Comparison of ENCODE assay signal across 8 cellular contexts in the genomic region with DNA sequence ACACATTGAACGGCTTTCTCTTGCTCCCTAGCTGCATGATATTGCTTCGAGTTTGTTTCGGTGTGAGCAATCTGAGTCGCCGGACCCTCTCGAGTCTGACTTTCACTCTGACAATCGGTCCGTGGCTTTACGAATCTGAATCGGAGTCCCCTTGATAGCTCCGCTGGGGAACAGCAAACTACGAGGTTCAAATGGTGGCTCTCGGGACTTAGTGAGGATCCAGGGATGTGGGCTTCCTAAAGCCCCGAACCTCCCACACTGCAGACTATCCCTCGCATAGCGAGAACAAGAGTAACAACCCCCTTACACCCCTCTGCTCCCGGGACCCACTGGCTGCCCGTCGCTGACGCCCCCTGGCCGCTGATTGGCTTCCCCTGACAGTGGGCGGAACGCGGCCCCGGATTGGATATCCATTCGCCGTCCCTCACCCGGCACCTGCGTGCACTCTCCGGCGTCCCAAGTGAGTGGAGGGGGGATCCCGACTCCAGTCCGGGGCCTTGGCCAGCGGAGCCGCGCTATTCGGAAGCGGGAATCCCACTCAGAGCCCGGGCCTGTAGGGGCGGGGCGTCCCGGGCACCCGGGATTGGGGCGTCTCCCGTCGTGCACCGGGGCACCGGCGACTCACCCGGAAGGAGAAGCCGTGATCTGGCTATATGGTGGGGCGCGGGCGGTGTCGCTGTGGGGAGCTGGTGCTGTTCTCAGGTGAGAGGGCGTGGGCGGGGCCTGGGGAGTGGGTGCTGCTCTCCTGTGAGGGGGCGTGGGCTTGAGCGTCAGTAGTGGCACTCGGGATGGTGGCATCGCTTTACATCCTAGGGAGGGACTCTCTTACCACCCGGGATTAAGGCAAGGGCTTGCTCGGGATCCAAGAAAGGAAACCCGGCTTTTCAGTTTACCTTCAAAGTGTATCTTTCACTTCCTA. TPM values are rescaled to one million over a fixed set of nuclear protein-coding genes. Genes with fewer than 3 reads are reported as not detected.
A peak's percentile ranks its signal among the peaks of the same experiment; 100 is the strongest.
DNase-seq lines count a peak whose midpoint lies in the region; ATAC-seq and TF ChIP-seq lines count a peak whose summit lies in the region.

A gene with protein sequence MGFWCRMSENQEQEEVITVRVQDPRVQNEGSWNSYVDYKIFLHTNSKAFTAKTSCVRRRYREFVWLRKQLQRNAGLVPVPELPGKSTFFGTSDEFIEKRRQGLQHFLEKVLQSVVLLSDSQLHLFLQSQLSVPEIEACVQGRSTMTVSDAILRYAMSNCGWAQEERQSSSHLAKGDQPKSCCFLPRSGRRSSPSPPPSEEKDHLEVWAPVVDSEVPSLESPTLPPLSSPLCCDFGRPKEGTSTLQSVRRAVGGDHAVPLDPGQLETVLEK (plus strand): TSS at position 630 of the 919 bp plus-strand sequence. CDS start 4,278 bp downstream, outside the sequence.

- no peaks in the 10 kb centered on the region for H3K9me3 Mint-ChIP-seq in T-cell

- H3K27ac ChIP-seq in adipose tissue (ENCODE audit: low read depth, low read length) (no peak within 1 kb of the TSS), heart left ventricle (peak within 1 kb of the TSS; percentile 86 to 98 (median 96)), upper lobe of right lung (peak within 1 kb of the TSS; percentile 95)

- H3K4me3 Mint-ChIP-seq in T-cell, result peak within 1 kb of the TSS; percentile 93 to 98 (median 96)

- H3K27ac Mint-ChIP-seq in T-cell, result peak within 1 kb of the TSS; percentile 87 to 97

- intact Hi-C loops in heart left ventricle (cut with DNase I) (no loop called here), posterior vena cava (cut with DNase I) (no loop called here), upper lobe of right lung (cut with DNase I) (no loop called here)

- peak in 1 of 2 donors; percentile 81 for TF ChIP-seq POLR2A in heart left ventricle (IDR thresholded peaks at IDR 0.05)

- in situ Hi-C loops in GM13976 (cut with MboI; ENCODE audit: low sequenced_read_pairs, unreplicated experiment), result no loop called here

- H3K27me3 ChIP-seq in heart left ventricle (no peaks in the 10 kb centered on the region), upper lobe of right lung (no peaks in the 10 kb centered on the region)

- DNase-seq in GM13976 (ENCODE audit: low spot score), result peak; percentile 88
- DNase-seq in NCI-H146 (lab: John Stamatoyannopoulos, UW), result peak; percentile 94
- DNase-seq in T-cell, result peak; percentile 85 to 97 (median 93)
- peak; percentile 90 to 95 (median 94) for DNase-seq in heart left ventricle
- DNase-seq in posterior vena cava (ENCODE audit: low spot score), result peak; percentile 96
- DNase-seq in upper lobe of right lung, result peak; percentile 97

- WGBS in adipose tissue, 3 donors, result 0% methylated on average over 63 to 64 of the region's 64 CpGs
- WGBS in heart left ventricle, 4 donors, result 0 to 1% (median 0%) methylated on average over 19 to 64 of the region's 64 CpGs

- H3K4me3 ChIP-seq in heart left ventricle (peak within 1 kb of the TSS; percentile 73 to 97 (median 88)), upper lobe of right lung (peak within 1 kb of the TSS; percentile 92)

- CTCF ChIA-PET in T-cell (lab: Charles Lee), result interaction anchor here in 1 of 2 donors (0.5 to 1.8 kb wide), 6 partner anchors 8 to 529 kb away, joined by 3 to 8 read pairs (median 4); a partner anchor contains a TSS

- ATAC-seq in HG02852 (IDR thresholded peaks at IDR 0.05; ENCODE audit: unreplicated experiment) (peak; percentile 76), T-cell (replicated peaks in 1 of 4) (peak; percentile 92 to 94 (median 93)), heart left ventricle (peak; percentile 97 to 99 (median 98)), upper lobe of right lung (peak; percentile 97)

- peaks cover 0 to 5% (median 0%) of the 10 kb centered on the region in 12 donors for H3K9me3 ChIP-seq in heart left ventricle
- no peaks in the 10 kb centered on the region for H3K9me3 ChIP-seq in upper lobe of right lung

- peaks cover 0 to 1% (median 0%) of the 10 kb centered on the region in 9 donors for H3K36me3 ChIP-seq in heart left ventricle
- peaks cover 3% of the 10 kb centered on the region for H3K36me3 ChIP-seq in upper lobe of right lung

- TF ChIP-seq CTCF in GM13976 (IDR thresholded peaks at IDR 0.05; ENCODE audit: borderline replicate concordance, control extremely low read depth, extremely low read depth, insufficient read depth, missing control alignments) (no peak), heart left ventricle (IDR thresholded peaks at IDR 0.05) (peak in 4 of 12 donors; percentile 35 to 57 (median 40)), upper lobe of right lung (IDR thresholded peaks at IDR 0.05) (no peak)

- H3K36me3 Mint-ChIP-seq in T-cell, result peaks cover 4% of the 10 kb centered on the region

- H3K4me1 ChIP-seq in heart left ventricle (peaks cover 0 to 55% (median 22%) of the 10 kb centered on the region in 12 donors), upper lobe of right lung (peaks cover 21% of the 10 kb centered on the region)

- H3K27me3 Mint-ChIP-seq in T-cell, result no peaks in the 10 kb centered on the region

- POLR2A ChIA-PET in T-cell (lab: Charles Lee), result interaction anchor here (0.6 to 1.1 kb wide), 5 partner anchors 14 to 900 kb away, joined by 3 to 4 read pairs (median 4); no protein-coding TSS in a partner anchor

- H3K4me1 Mint-ChIP-seq in T-cell, result peaks cover 54 to 67% (median 64%) of the 10 kb centered on the region in 3 donors

RNA-seq across cellular contexts. Expression of the gene that starts here (rescaled TPM):
- total RNA-seq in T-cell (10 to 100 TPM; 10.6 to 20.4 (median 19.5) TPM), heart left ventricle (10 to 100 TPM in 7 of 9 donors, 1 to 10 TPM in 2; 8.5 to 25.0 (median 11.3) TPM), posterior vena cava (10 to 100 TPM; 18.8 to 22.3 TPM), upper lobe of right lung (20.8 TPM)
- polyA plus RNA-seq in adipose tissue (10 to 100 TPM in 2 of 3 donors, 1 to 10 TPM in 1; 8.4 to 17.1 (median 13.5) TPM), heart left ventricle (10 to 100 TPM in 1 of 2 donors, 1 to 10 TPM in 1; 5.2 to 30.8 TPM)
